2 cellular contexts compared by ENCODE assay signal in the genomic region with DNA sequence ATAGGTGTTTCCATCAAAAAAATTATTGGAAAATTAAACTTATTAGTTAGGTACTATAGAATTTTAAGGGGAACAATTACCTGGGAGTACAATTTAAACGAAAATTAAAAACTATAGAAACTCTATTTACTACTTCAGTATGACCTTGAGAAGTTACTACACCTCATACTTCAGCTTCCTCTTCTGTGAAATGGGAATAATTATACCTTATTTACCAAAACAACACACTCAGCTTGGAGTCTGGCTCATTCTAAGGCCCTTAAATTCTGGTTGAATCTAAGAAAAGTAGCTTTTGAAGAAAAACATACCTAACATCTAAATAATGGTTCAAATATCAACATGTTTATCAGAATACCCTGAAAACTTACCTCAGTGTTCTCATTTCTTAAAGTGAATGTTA.
TF ChIP-seq lines count a peak whose summit lies in the region.

No MANE protein-coding gene starts in this region.

TF ChIP-seq in IMR-90, 13 proteins besides CTCF, POLR2A, EP300 and RAD21:
- TF ChIP-seq, protein P1, sequence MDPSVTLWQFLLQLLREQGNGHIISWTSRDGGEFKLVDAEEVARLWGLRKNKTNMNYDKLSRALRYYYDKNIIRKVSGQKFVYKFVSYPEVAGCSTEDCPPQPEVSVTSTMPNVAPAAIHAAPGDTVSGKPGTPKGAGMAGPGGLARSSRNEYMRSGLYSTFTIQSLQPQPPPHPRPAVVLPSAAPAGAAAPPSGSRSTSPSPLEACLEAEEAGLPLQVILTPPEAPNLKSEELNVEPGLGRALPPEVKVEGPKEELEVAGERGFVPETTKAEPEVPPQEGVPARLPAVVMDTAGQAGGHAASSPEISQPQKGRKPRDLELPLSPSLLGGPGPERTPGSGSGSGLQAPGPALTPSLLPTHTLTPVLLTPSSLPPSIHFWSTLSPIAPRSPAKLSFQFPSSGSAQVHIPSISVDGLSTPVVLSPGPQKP (IDR thresholded peaks at IDR 0.05; ENCODE audit: borderline replicate concordance, low read depth, low read length): no peak
- TF ChIP-seq FOS (IDR thresholded peaks at IDR 0.05; ENCODE audit: low read depth, low read length) (no peak), MAZ (IDR thresholded peaks at IDR 0.05; ENCODE audit: borderline replicate concordance, low read depth, low read length) (no peak), NFE2L2 (IDR thresholded peaks at IDR 0.05; ENCODE audit: low read depth, low read length) (no peak), RCOR1 (IDR thresholded peaks at IDR 0.05; ENCODE audit: insufficient replicate concordance, low read length) (no peak), MAFK (IDR thresholded peaks at IDR 0.05; ENCODE audit: low read depth, low read length) (no peak), BHLHE40 (IDR thresholded peaks at IDR 0.05; ENCODE audit: low read depth, low read length) (no peak), CEBPB (IDR thresholded peaks at IDR 0.05; ENCODE audit: low read depth, low read length) (no peak), SMC3 (IDR thresholded peaks at IDR 0.05; ENCODE audit: low read depth, low read length) (no peak), RFX5 (IDR thresholded peaks at IDR 0.05; ENCODE audit: low read depth, low read length) (no peak), CHD1 (IDR thresholded peaks at IDR 0.05; ENCODE audit: low read depth, low read length) (no peak), MXI1 (IDR thresholded peaks at IDR 0.05; ENCODE audit: borderline replicate concordance, low read depth, low read length) (no peak)
- TF ChIP-seq, protein P2, sequence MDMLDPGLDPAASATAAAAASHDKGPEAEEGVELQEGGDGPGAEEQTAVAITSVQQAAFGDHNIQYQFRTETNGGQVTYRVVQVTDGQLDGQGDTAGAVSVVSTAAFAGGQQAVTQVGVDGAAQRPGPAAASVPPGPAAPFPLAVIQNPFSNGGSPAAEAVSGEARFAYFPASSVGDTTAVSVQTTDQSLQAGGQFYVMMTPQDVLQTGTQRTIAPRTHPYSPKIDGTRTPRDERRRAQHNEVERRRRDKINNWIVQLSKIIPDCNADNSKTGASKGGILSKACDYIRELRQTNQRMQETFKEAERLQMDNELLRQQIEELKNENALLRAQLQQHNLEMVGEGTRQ (IDR thresholded peaks at IDR 0.05; ENCODE audit: low read depth, low read length): no peak

TF ChIP-seq in GM12878, 131 proteins besides CTCF, POLR2A, EP300 and RAD21:
- TF ChIP-seq, protein P1 (IDR thresholded peaks at IDR 0.05; ENCODE audit: low read depth, low read length): no peak
- TF ChIP-seq, protein P3, sequence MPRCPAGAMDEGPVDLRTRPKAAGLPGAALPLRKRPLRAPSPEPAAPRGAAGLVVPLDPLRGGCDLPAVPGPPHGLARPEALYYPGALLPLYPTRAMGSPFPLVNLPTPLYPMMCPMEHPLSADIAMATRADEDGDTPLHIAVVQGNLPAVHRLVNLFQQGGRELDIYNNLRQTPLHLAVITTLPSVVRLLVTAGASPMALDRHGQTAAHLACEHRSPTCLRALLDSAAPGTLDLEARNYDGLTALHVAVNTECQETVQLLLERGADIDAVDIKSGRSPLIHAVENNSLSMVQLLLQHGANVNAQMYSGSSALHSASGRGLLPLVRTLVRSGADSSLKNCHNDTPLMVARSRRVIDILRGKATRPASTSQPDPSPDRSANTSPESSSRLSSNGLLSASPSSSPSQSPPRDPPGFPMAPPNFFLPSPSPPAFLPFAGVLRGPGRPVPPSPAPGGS (IDR thresholded peaks at IDR 0.05; ENCODE audit: borderline replicate concordance, insufficient read depth, low read depth, low read length, poor library complexity, severe bottlenecking): no peak
- TF ChIP-seq MEF2B (IDR thresholded peaks at IDR 0.05; ENCODE audit: partially characterized antibody, poor library complexity, severe bottlenecking) (no peak), DPF2 (IDR thresholded peaks at IDR 0.05) (no peak), FOXK2 (IDR thresholded peaks at IDR 0.05) (no peak), HDAC2 (IDR thresholded peaks at IDR 0.05) (no peak), BRCA1 (IDR thresholded peaks at IDR 0.05; ENCODE audit: low read depth, low read length) (no peak), POU2F2 (IDR thresholded peaks at IDR 0.05; ENCODE audit: borderline replicate concordance, low read depth, low read length) (no peak), EGR1 (IDR thresholded peaks at IDR 0.05; ENCODE audit: borderline replicate concordance in 1 of 2, low read depth in 2 of 2, low read length in 2 of 2) (no peak), SIN3A (IDR thresholded peaks at IDR 0.05; ENCODE audit: low read depth, low read length) (no peak), TARDBP (IDR thresholded peaks at IDR 0.05; ENCODE audit: borderline replicate concordance) (no peak), NR2F1 (conservative IDR thresholded peaks at IDR 0.05) (no peak), NFYA (IDR thresholded peaks at IDR 0.05; ENCODE audit: borderline replicate concordance, low read depth, low read length) (no peak), EZH2 (IDR thresholded peaks at IDR 0.05; ENCODE audit: borderline replicate concordance, control insufficient read depth, low read depth, low read length) (no peak), SMAD1 (IDR thresholded peaks at IDR 0.05; ENCODE audit: low read depth, partially characterized antibody) (no peak), SREBF1 (IDR thresholded peaks at IDR 0.05; ENCODE audit: low read length) (no peak)
- TF ChIP-seq, protein P4, sequence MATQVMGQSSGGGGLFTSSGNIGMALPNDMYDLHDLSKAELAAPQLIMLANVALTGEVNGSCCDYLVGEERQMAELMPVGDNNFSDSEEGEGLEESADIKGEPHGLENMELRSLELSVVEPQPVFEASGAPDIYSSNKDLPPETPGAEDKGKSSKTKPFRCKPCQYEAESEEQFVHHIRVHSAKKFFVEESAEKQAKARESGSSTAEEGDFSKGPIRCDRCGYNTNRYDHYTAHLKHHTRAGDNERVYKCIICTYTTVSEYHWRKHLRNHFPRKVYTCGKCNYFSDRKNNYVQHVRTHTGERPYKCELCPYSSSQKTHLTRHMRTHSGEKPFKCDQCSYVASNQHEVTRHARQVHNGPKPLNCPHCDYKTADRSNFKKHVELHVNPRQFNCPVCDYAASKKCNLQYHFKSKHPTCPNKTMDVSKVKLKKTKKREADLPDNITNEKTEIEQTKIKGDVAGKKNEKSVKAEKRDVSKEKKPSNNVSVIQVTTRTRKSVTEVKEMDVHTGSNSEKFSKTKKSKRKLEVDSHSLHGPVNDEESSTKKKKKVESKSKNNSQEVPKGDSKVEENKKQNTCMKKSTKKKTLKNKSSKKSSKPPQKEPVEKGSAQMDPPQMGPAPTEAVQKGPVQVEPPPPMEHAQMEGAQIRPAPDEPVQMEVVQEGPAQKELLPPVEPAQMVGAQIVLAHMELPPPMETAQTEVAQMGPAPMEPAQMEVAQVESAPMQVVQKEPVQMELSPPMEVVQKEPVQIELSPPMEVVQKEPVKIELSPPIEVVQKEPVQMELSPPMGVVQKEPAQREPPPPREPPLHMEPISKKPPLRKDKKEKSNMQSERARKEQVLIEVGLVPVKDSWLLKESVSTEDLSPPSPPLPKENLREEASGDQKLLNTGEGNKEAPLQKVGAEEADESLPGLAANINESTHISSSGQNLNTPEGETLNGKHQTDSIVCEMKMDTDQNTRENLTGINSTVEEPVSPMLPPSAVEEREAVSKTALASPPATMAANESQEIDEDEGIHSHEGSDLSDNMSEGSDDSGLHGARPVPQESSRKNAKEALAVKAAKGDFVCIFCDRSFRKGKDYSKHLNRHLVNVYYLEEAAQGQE (IDR thresholded peaks at IDR 0.05; ENCODE audit: low read depth, low read length): no peak
- TF ChIP-seq, protein P5, sequence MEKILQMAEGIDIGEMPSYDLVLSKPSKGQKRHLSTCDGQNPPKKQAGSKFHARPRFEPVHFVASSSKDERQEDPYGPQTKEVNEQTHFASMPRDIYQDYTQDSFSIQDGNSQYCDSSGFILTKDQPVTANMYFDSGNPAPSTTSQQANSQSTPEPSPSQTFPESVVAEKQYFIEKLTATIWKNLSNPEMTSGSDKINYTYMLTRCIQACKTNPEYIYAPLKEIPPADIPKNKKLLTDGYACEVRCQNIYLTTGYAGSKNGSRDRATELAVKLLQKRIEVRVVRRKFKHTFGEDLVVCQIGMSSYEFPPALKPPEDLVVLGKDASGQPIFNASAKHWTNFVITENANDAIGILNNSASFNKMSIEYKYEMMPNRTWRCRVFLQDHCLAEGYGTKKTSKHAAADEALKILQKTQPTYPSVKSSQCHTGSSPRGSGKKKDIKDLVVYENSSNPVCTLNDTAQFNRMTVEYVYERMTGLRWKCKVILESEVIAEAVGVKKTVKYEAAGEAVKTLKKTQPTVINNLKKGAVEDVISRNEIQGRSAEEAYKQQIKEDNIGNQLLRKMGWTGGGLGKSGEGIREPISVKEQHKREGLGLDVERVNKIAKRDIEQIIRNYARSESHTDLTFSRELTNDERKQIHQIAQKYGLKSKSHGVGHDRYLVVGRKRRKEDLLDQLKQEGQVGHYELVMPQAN (conservative IDR thresholded peaks at IDR 0.05): no peak
- TF ChIP-seq, protein P6, sequence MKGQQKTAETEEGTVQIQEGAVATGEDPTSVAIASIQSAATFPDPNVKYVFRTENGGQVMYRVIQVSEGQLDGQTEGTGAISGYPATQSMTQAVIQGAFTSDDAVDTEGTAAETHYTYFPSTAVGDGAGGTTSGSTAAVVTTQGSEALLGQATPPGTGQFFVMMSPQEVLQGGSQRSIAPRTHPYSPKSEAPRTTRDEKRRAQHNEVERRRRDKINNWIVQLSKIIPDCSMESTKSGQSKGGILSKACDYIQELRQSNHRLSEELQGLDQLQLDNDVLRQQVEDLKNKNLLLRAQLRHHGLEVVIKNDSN (IDR thresholded peaks at IDR 0.05; ENCODE audit: borderline replicate concordance, extremely low read length, insufficient read depth, low read depth, low read length): no peak
- TF ChIP-seq, protein P7, sequence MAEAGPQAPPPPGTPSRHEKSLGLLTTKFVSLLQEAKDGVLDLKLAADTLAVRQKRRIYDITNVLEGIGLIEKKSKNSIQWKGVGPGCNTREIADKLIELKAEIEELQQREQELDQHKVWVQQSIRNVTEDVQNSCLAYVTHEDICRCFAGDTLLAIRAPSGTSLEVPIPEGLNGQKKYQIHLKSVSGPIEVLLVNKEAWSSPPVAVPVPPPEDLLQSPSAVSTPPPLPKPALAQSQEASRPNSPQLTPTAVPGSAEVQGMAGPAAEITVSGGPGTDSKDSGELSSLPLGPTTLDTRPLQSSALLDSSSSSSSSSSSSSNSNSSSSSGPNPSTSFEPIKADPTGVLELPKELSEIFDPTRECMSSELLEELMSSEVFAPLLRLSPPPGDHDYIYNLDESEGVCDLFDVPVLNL (IDR thresholded peaks at IDR 0.05; ENCODE audit: low read depth, low read length): no peak
